In genomic region chr3:50675179-50676030, GRCh38 we compare ENCODE assay signal across 1 cellular context.
A peak's percentile ranks its signal among the peaks of the same experiment; 100 is the strongest.
TF ChIP-seq lines count a peak whose summit lies in the region.

No MANE protein-coding gene starts in this region.

TF ChIP-seq in H1, 55 proteins besides CTCF, POLR2A, EP300 and RAD21:
- peak; percentile 74; the same call in 1 of the 2 replicates for TF ChIP-seq EGR1 (IDR thresholded peaks at IDR 0.05; ENCODE audit: borderline replicate concordance, low read depth, low read length)
- peak; percentile 20 for TF ChIP-seq PHF8 (conservative IDR thresholded peaks at IDR 0.05; ENCODE audit: low read depth, low read length)
- TF ChIP-seq ATF3 (IDR thresholded peaks at IDR 0.05; ENCODE audit: insufficient read depth, low read depth, low read length): no peak
- TF ChIP-seq ASH2L (IDR thresholded peaks at IDR 0.05; ENCODE audit: low read length): peak; percentile 24
- no peak; a peak in 1 of 4 replicates for TF ChIP-seq SIN3A (conservative IDR thresholded peaks at IDR 0.05 in 1 of 2, IDR thresholded peaks at IDR 0.05 in 1 of 2; ENCODE audit: low read depth in 1 of 2, low read length in 2 of 2)
- no peak for TF ChIP-seq POLR2AphosphoS5 (IDR thresholded peaks at IDR 0.05; ENCODE audit: low read depth, low read length)
